ENCODE assay signal across 1 cellular context in the genomic region with DNA sequence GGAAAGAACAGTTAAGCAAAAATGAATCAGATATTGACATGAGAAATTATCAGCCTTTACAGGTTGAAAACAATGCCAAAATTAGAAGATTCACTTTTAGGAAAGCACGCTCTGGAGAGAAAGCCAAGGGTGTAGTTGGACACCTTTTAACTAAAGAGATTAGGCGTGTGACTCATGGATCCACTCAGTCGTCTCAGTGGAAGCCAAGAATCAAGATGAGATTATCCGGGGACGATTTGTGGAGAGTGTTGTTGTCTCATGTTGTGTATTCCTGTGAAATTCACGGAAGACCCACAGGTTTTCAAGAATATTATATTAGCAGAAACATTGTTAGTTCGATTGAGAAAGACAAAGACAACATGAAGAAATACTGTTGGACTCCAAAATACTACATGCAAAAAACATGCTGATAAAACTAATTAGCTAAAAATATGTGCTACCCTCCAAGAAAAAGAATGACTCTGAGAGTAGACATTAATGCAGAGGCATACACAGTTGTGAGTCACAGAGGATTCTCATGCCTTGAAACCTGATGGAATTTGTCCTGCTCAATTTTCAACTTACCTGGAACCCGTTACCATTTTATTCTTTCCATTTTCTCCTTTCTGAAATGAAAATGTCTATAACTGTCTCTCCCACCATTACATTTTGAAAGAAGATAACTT.
TF ChIP-seq lines count a peak whose summit lies in the region.

No MANE protein-coding gene starts in this region.

TF ChIP-seq in IMR-90, 13 proteins besides CTCF, POLR2A, EP300 and RAD21:
- TF ChIP-seq RFX5 (IDR thresholded peaks at IDR 0.05; ENCODE audit: low read depth, low read length) (no peak), CEBPB (IDR thresholded peaks at IDR 0.05; ENCODE audit: low read depth, low read length) (0 out of 2 replicates have a peak, but pooled peaks have one; percentile 6)
